ENCODE assay signal across 34 cellular contexts in the genomic region with DNA sequence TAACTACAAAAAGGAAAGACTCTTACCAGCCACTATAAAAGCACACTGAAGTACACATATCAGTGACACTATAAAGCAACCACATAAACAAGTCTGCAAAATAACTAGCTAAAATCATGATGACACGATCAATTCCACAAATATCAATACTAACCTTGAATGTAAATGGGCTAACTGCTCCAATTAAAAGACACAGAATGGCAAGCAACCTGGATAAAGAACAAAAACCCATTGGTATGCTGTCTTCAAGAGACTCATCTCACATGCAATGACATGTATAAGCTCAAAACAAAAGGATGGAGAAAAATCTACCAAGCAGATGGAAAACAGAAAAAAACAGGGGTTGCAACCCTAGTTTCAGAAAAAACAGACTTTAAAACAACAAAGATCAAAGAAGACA.
"Had no signal": no experiment of that assay in that cellular context is flagged by ENCODE, and none has a peak within 500 bp of the region (broad histone marks: within the 10 kb centered on the region; RNA-seq: fewer than 3 reads in every experiment).

No MANE protein-coding gene starts in this region.

- H3K4me1 ChIP-seq: adrenal gland, ascending aorta, body of pancreas, breast epithelium had no signal

- H3K9me3 ChIP-seq: adrenal gland, body of pancreas had no signal

- DNase-seq: activated effector memory CD4-positive, alpha-beta T cell treated with anti-CD3 and anti-CD28 coated beads, Interleukin-2, amount 50 U/mL, for 16 hours; activated effector memory CD4-positive, alpha-beta T cell treated with Interleukin-2 at 50 U/mL for 16 hours; activated gamma-delta T cell; activated gamma-delta T cell treated with Interleukin-2 at 50 U/mL for 16 hours; activated naive CD4-positive, alpha-beta T cell; activated naive CD4-positive, alpha-beta T cell treated with anti-CD3 and anti-CD28 coated beads for 36 hours; activated naive CD4-positive, alpha-beta T cell treated with anti-CD3 and anti-CD28 coated beads, Interleukin-2, amount 10 ng/mL, durations not matched to agents 7 days and 5 days; activated naive CD4-positive, alpha-beta T cell treated with anti-CD3 and anti-CD28 coated beads, Interleukin-2, amount 50 U/mL, for 16 hours; activated naive CD4-positive, alpha-beta T cell treated with Interleukin-2 at 50 U/mL for 16 hours; activated naive CD8-positive, alpha-beta T cell treated with anti-CD3 and anti-CD28 coated beads for 36 hours; activated naive CD8-positive, alpha-beta T cell treated with anti-CD3 and anti-CD28 coated beads, Interleukin-2, amount 10 ng/mL, durations not matched to agents 7 days and 5 days; activated naive CD8-positive, alpha-beta T cell treated with anti-CD3 and anti-CD28 coated beads, Interleukin-2, amount 50 U/mL, for 24 hours; activated T-cell treated with anti-CD3 and anti-CD28 coated beads, Interleukin-2, amount 50 U/mL, for 1 hour; activated T-cell treated with anti-CD3 and anti-CD28 coated beads, Interleukin-2, amount 50 U/mL, for 24 hours; activated T-cell treated with anti-CD3 and anti-CD28 coated beads, Interleukin-2, amount 50 U/mL, for 4 hours; activated T-cell treated with anti-CD3 and anti-CD28 coated beads, Interleukin-2, amount 50 U/mL, for 48 hours; activated T-cell treated with anti-CD3 and anti-CD28 coated beads, Interleukin-2, amount 50 U/mL, for 72 hours; adrenal gland; amniotic stem cell; amygdala; anterior cingulate cortex; aorta; body of pancreas; brain microvascular endothelial cell; caudate nucleus; central memory CD4-positive, alpha-beta T cell; cerebellar nuclear complex had no signal

- ATAC-seq: activated naive CD4-positive, alpha-beta T cell treated with anti-CD3 and anti-CD28 coated beads, Interleukin-2, amount 50 U/mL, for 72 hours; activated naive CD8-positive, alpha-beta T cell treated with anti-CD3 and anti-CD28 coated beads, Interleukin-2, amount 50 U/mL, for 24 hours; activated T-cell treated with anti-CD3 and anti-CD28 coated beads, Interleukin-2, amount 50 U/mL, for 4 hours; activated T-cell treated with anti-CD3 and anti-CD28 coated beads, Interleukin-2, amount 50 U/mL, for 72 hours; activated T-helper 17 cell treated with anti-CD3 and anti-CD28 coated beads, Interleukin-2, amount 50 U/mL, for 72 hours; body of pancreas had no signal

- FAIRE-seq: astrocyte, bronchial epithelial cell had no signal

- H3K4me3 ChIP-seq: adrenal gland, ascending aorta, body of pancreas, breast epithelium, cardiac muscle cell had no signal

- H3K36me3 ChIP-seq: adrenal gland, ascending aorta, brain microvascular endothelial cell, breast epithelium, cardiac muscle cell had no signal

- H3K27ac ChIP-seq: adrenal gland, ascending aorta, body of pancreas, brain microvascular endothelial cell, breast epithelium, cardiac muscle cell had no signal
